20 cellular contexts compared by ENCODE assay signal in genomic region chr12:4178424-4179184, GRCh38.
DNase-seq lines count a peak whose midpoint lies in the region; ATAC-seq, FAIRE-seq and TF ChIP-seq lines count a peak whose summit lies in the region.
"Had no signal": no experiment of that assay in that cellular context is flagged by ENCODE, and none has a peak within 500 bp of the region (broad histone marks: within the 10 kb centered on the region; RNA-seq: fewer than 3 reads in every experiment).

No MANE protein-coding gene starts in this region.

- 11% methylated on average over 4 of the region's 4 CpGs for WGBS in GM12878 (ENCODE audit: insufficient coverage, insufficient replicate concordance, low lambda C conversion rate, missing lambda C conversion rate)

- no peak for TF ChIP-seq CTCF in GM12878 (IDR thresholded peaks at IDR 0.05 in 2 of 3, conservative IDR thresholded peaks at IDR 0.05 in 1 of 3; ENCODE audit: control insufficient read depth in 2 of 3, extremely low read depth in 1 of 3, insufficient read depth in 1 of 3, low read depth in 3 of 3, low read length in 3 of 3)

- H3K4me1 ChIP-seq in GM12878 (ENCODE audit: control insufficient read depth, insufficient read depth, low read length), result peaks cover 14% of the 10 kb centered on the region; the same call in 1 of the 2 replicates
- H3K4me1 ChIP-seq: HAP-1, upper lobe of right lung had no signal

- no peaks in the 10 kb centered on the region for H4K20me1 ChIP-seq in GM12878 (ENCODE audit: control insufficient read depth, insufficient read depth)

- POLR2A ChIA-PET in GM12878 (lab: Charles Lee), result interaction anchor here (0.5 to 1.2 kb wide), 5 partner anchors 9 to 83 kb away, joined by 3 to 4 read pairs (median 3); no protein-coding TSS in a partner anchor

- no peak for TF ChIP-seq RAD21 in GM12878 (IDR thresholded peaks at IDR 0.05; ENCODE audit: insufficient read depth, low read depth, low read length)

- H3K4me3 ChIP-seq in GM12878, result no peak overlapping the region
- H3K4me3 ChIP-seq: HAP-1, ovary, upper lobe of right lung had no signal

- DNase-seq in activated CD4-positive, CD25-positive, alpha-beta regulatory T cell (lab: John Stamatoyannopoulos, UW), result no peak
- peak; percentile 23 for DNase-seq in stimulated activated CD4-positive, alpha-beta T cell treated with anti-CD3 and anti-CD28 coated beads, Interleukin-4, amount 100 ng/mL, for 24 hours
- no peak for DNase-seq in stimulated activated CD4-positive, alpha-beta T cell treated with anti-CD3 and anti-CD28 coated beads, Interleukin-2, amount 100 ng/mL, for 48 hours
- DNase-seq in GM12878 (ENCODE audit: low read depth, low spot score) (no peak), erythroblast (lab: John Stamatoyannopoulos, UW) (no peak)
- DNase-seq in activated CD8-positive, alpha-beta memory T cell treated with anti-CD3 and anti-CD28 coated beads for 24 hours, result no peak
- DNase-seq: 8988T; foreskin melanocyte; mesenchymal stem cell; naive thymus-derived CD4-positive, alpha-beta T cell; NCI-H2107; NCI-H69; ovary; SHP77 treated with DMSO at 0.1 percent for 48 hours; upper lobe of right lung had no signal

- ATAC-seq in activated CD4-positive, CD25-positive, alpha-beta regulatory T cell treated with anti-CD3 and anti-CD28 coated beads, Interleukin-2, amount 50 U/mL, for 24 hours, result peak; percentile 58 to 79
- peak; percentile 93 for ATAC-seq in GM12878
- ATAC-seq in HG02973 (IDR thresholded peaks at IDR 0.05; ENCODE audit: unreplicated experiment), result no peak
- ATAC-seq: naive thymus-derived CD4-positive, alpha-beta T cell; sciatic nerve; upper lobe of right lung had no signal

- no peak for FAIRE-seq in GM12878 (lab: Jason Lieb, UNC)
- FAIRE-seq: endothelial cell of umbilical vein had no signal

- H3K27me3 ChIP-seq in GM12878 (replicated peaks in 1 of 2; ENCODE audit: control insufficient read depth in 2 of 2, insufficient read depth in 2 of 2, low read length in 1 of 2), result no peaks in the 10 kb centered on the region
- H3K27me3 ChIP-seq: ovary, upper lobe of right lung had no signal

- SMC1A ChIA-PET in GM12878 (lab: Charles Lee; ENCODE audit: uncharacterized antibody, unreplicated experiment), result interaction anchor here (0.6 to 4.1 kb wide), 12 partner anchors 9 to 97 kb away, joined by 3 to 30 read pairs (median 4); no protein-coding TSS in a partner anchor

- intact Hi-C loops in GM12878 (cut with micrococcal nuclease; ENCODE audit: unreplicated experiment), result no loop called here

- TF ChIP-seq POLR2A in GM12878 (IDR thresholded peaks at IDR 0.05; ENCODE audit: low read depth, low read length) (no peak), erythroblast (IDR thresholded peaks at IDR 0.05; ENCODE audit: low read length) (no peak)

- CTCF ChIA-PET in GM12878 (lab: Yijun Ruan, JAX), result interaction anchor here (0.9 to 1.7 kb wide), 7 partner anchors 9 to 83 kb away, joined by 3 to 9 read pairs (median 4); no protein-coding TSS in a partner anchor

- H3K79me2 ChIP-seq in GM12878 (ENCODE audit: control insufficient read depth, insufficient read depth, low read length), result no peaks in the 10 kb centered on the region

- H3K9me3 ChIP-seq in GM12878 (replicated peaks; ENCODE audit: control insufficient read depth, insufficient read depth, low read length), result no peaks in the 10 kb centered on the region
- H3K9me3 ChIP-seq: HAP-1, ovary, upper lobe of right lung had no signal

- H3K4me2 ChIP-seq in GM12878 (ENCODE audit: control insufficient read depth, insufficient read depth), result peak overlapping the region; percentile 41

- peak overlapping the region; percentile 68 for H2AFZ ChIP-seq in GM12878 (ENCODE audit: control insufficient read depth, low read depth, low read length)

- 0 out of 2 replicates have a peak overlapping the region, but pooled peaks have one; percentile 31 for H3K27ac ChIP-seq in GM12878 (ENCODE audit: control insufficient read depth, insufficient read depth)
- H3K27ac ChIP-seq: ovary, upper lobe of right lung had no signal

- in situ Hi-C loops in GM12878 (cut with MboI), result no loop called here

- H3K36me3 ChIP-seq in GM12878 (ENCODE audit: control insufficient read depth in 2 of 2, insufficient read depth in 2 of 2, low read length in 1 of 2), result no peaks in the 10 kb centered on the region
- H3K36me3 ChIP-seq: HAP-1, ovary, upper lobe of right lung had no signal

- BruUV-seq in GM12878 (replicated peaks; lab: Mats Ljungman, UMichigan), result no TSS peak

- RAD21 ChIA-PET in GM12878 (lab: Charles Lee; ENCODE audit: unreplicated experiment), result interaction anchor here (0.8 to 1.7 kb wide), 7 partner anchors 10 to 83 kb away, joined by 3 to 8 read pairs (median 3); no protein-coding TSS in a partner anchor

- TF ChIP-seq EP300 in GM12878 (IDR thresholded peaks at IDR 0.05; ENCODE audit: borderline replicate concordance in 1 of 2, control insufficient read depth in 1 of 2, low read depth in 2 of 2, low read length in 2 of 2), result no peak

- H3K9ac ChIP-seq in GM12878 (ENCODE audit: control insufficient read depth, insufficient read depth, low read length), result no peak overlapping the region

TF ChIP-seq in GM12878, 131 proteins besides CTCF, POLR2A, EP300 and RAD21:
- peak; percentile 26; the same call in 1 of the 2 replicates for TF ChIP-seq ZBED1 (IDR thresholded peaks at IDR 0.05; ENCODE audit: borderline replicate concordance)
- peak; percentile 58 for TF ChIP-seq JUNB (IDR thresholded peaks at IDR 0.05)
- no peak for TF ChIP-seq ATF2 (IDR thresholded peaks at IDR 0.05; ENCODE audit: low read length)
- no peak for TF ChIP-seq ZNF24 (IDR thresholded peaks at IDR 0.05)
